20 cellular contexts compared by ENCODE assay signal in the genomic region with DNA sequence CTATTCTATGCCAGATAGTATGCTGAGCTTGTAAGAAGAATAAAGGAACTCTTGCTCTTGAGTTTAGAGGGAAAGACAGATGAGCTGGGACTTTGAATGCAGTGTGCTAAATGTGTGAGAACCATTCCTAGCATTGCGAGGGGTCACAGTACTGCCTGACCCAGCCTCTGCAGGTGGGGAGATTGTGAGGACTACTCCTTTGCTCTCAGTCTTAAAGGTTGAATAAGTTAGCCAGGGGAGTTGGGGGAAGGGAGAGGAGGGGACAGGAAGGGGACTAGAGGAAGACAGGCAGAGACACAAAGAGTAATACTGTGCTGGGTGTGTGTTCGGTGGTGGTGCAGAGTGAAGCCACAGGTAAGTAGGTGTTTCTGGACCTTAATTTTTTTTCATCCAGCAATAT.
"Had no signal": no experiment of that assay in that cellular context is flagged by ENCODE, and none has a peak within 500 bp of the region (broad histone marks: within the 10 kb centered on the region; RNA-seq: fewer than 3 reads in every experiment).

No MANE protein-coding gene starts in this region.

- ATAC-seq: activated CD4-positive, alpha-beta T cell treated with anti-CD3 and anti-CD28 coated beads for 36 hours; activated CD8-positive, alpha-beta memory T cell treated with anti-CD3 and anti-CD28 coated beads, Interleukin-2, amount 10 ng/mL, durations not matched to agents 7 days and 5 days; activated naive CD4-positive, alpha-beta T cell treated with anti-CD3 and anti-CD28 coated beads, Interleukin-2, amount 50 U/mL, for 72 hours; stimulated activated naive CD8-positive, alpha-beta T cell treated with anti-CD3 and anti-CD28 coated beads, Interleukin-15, amount 100 ng/mL, for 72 hours had no signal

- H3K9me3 Mint-ChIP-seq: activated CD4-positive, alpha-beta memory T cell treated with anti-CD3 and anti-CD28 coated beads for 36 hours; activated naive CD4-positive, alpha-beta T cell treated with anti-CD3 and anti-CD28 coated beads, Interleukin-2, amount 50 U/mL, for 72 hours; activated T-cell treated with anti-CD3 and anti-CD28 coated beads, Interleukin-2, amount 50 U/mL, for 24 hours; immature natural killer cell; stimulated activated naive CD8-positive, alpha-beta T cell treated with anti-CD3 and anti-CD28 coated beads, Interleukin-15, amount 100 ng/mL, for 72 hours had no signal

- H3K27ac Mint-ChIP-seq: activated CD4-positive, alpha-beta memory T cell treated with anti-CD3 and anti-CD28 coated beads for 36 hours; activated CD4-positive, alpha-beta T cell treated with anti-CD3 and anti-CD28 coated beads for 36 hours; activated CD8-positive, alpha-beta memory T cell treated with anti-CD3 and anti-CD28 coated beads, Interleukin-2, amount 10 ng/mL, durations not matched to agents 7 days and 5 days; activated naive CD4-positive, alpha-beta T cell treated with anti-CD3 and anti-CD28 coated beads, Interleukin-2, amount 50 U/mL, for 72 hours; activated T-cell treated with anti-CD3 and anti-CD28 coated beads, Interleukin-2, amount 50 U/mL, for 24 hours had no signal

- H3K27ac ChIP-seq: coronary artery, heart left ventricle, pancreas, sigmoid colon, spleen, upper lobe of left lung had no signal

- H3K4me1 Mint-ChIP-seq: activated CD4-positive, alpha-beta T cell treated with anti-CD3 and anti-CD28 coated beads for 36 hours; stimulated activated naive CD8-positive, alpha-beta T cell treated with anti-CD3 and anti-CD28 coated beads, Interleukin-15, amount 100 ng/mL, for 72 hours had no signal

- H3K4me3 ChIP-seq: coronary artery, heart left ventricle, pancreas, sigmoid colon, spleen, upper lobe of left lung had no signal

- H3K27me3 Mint-ChIP-seq: activated CD4-positive, alpha-beta memory T cell treated with anti-CD3 and anti-CD28 coated beads for 36 hours; activated CD4-positive, alpha-beta T cell treated with anti-CD3 and anti-CD28 coated beads for 36 hours; activated CD8-positive, alpha-beta memory T cell treated with anti-CD3 and anti-CD28 coated beads, Interleukin-2, amount 10 ng/mL, durations not matched to agents 7 days and 5 days; activated T-cell treated with anti-CD3 and anti-CD28 coated beads, Interleukin-2, amount 50 U/mL, for 24 hours; stimulated activated naive CD8-positive, alpha-beta T cell treated with anti-CD3 and anti-CD28 coated beads, Interleukin-15, amount 100 ng/mL, for 72 hours had no signal

- DNase-seq: activated CD4-positive, alpha-beta memory T cell treated with anti-CD3 and anti-CD28 coated beads for 36 hours; activated CD4-positive, alpha-beta T cell treated with anti-CD3 and anti-CD28 coated beads for 36 hours; activated CD8-positive, alpha-beta memory T cell treated with anti-CD3 and anti-CD28 coated beads, Interleukin-2, amount 10 ng/mL, durations not matched to agents 7 days and 5 days; activated effector memory CD4-positive, alpha-beta T cell treated with anti-CD3 and anti-CD28 coated beads, Interleukin-2, amount 50 U/mL, for 16 hours; activated T-cell treated with anti-CD3 and anti-CD28 coated beads, Interleukin-2, amount 50 U/mL, for 24 hours; amniotic stem cell; central memory CD4-positive, alpha-beta T cell; effector CD8-positive, alpha-beta T cell; foreskin melanocyte; heart left ventricle; immature natural killer cell; pancreas; sigmoid colon; spleen; stimulated activated naive CD8-positive, alpha-beta T cell treated with anti-CD3 and anti-CD28 coated beads, Interleukin-15, amount 100 ng/mL, for 72 hours; T1000; upper lobe of left lung had no signal

- H3K4me3 Mint-ChIP-seq: activated CD4-positive, alpha-beta memory T cell treated with anti-CD3 and anti-CD28 coated beads for 36 hours; activated CD4-positive, alpha-beta T cell treated with anti-CD3 and anti-CD28 coated beads for 36 hours; activated CD8-positive, alpha-beta memory T cell treated with anti-CD3 and anti-CD28 coated beads, Interleukin-2, amount 10 ng/mL, durations not matched to agents 7 days and 5 days; activated T-cell treated with anti-CD3 and anti-CD28 coated beads, Interleukin-2, amount 50 U/mL, for 24 hours; immature natural killer cell; mesothelial cell of epicardium; stimulated activated naive CD8-positive, alpha-beta T cell treated with anti-CD3 and anti-CD28 coated beads, Interleukin-15, amount 100 ng/mL, for 72 hours had no signal

- H3K9me3 ChIP-seq: heart left ventricle, pancreas, sigmoid colon, spleen, upper lobe of left lung had no signal

- H3K27me3 ChIP-seq: heart left ventricle, pancreas, sigmoid colon, spleen, upper lobe of left lung had no signal

- H3K4me1 ChIP-seq: heart left ventricle, sigmoid colon, spleen, upper lobe of left lung had no signal
